ENCODE assay signal across 15 cellular contexts in genomic region chr5:50365615-50366251, GRCh38.
A peak's percentile ranks its signal among the peaks of the same experiment; 100 is the strongest.
DNase-seq lines count a peak whose midpoint lies in the region; ATAC-seq and TF ChIP-seq lines count a peak whose summit lies in the region.
"Had no signal": no experiment of that assay in that cellular context is flagged by ENCODE, and none has a peak within 500 bp of the region (broad histone marks: within the 10 kb centered on the region; RNA-seq: fewer than 3 reads in every experiment).

No MANE protein-coding gene starts in this region.

- H3K9me3 ChIP-seq in HUES64 (ENCODE audit: insufficient read depth, low read depth, low read length) = peaks cover 53% of the 10 kb centered on the region
- peaks cover 0 to 13% (median 0%) of the 10 kb centered on the region in 3 donors for H3K9me3 ChIP-seq in gastroesophageal sphincter
- no peaks in the 10 kb centered on the region for H3K9me3 ChIP-seq in neutrophil
- no peaks in the 10 kb centered on the region for H3K9me3 ChIP-seq in right lobe of liver

- no peak for TF ChIP-seq CTCF in gastroesophageal sphincter (IDR thresholded peaks at IDR 0.05)
- TF ChIP-seq CTCF in neutrophil (IDR thresholded peaks at IDR 0.05) = no peak
- no peak for TF ChIP-seq CTCF in right lobe of liver (IDR thresholded peaks at IDR 0.05)

- 0 out of 2 replicates have a peak overlapping the region, but pooled peaks have one; percentile 16 for H3K4me3 ChIP-seq in HUES64 (ENCODE audit: low read length)
- H3K4me3 ChIP-seq in gastroesophageal sphincter = no peak overlapping the region
- no peak overlapping the region for H3K4me3 ChIP-seq in neutrophil (ENCODE audit: low read depth in 1 of 2, low read length in 1 of 2)
- H3K4me3 ChIP-seq in right lobe of liver = no peak overlapping the region

- no peaks in the 10 kb centered on the region for H3K36me3 ChIP-seq in HUES64 (ENCODE audit: insufficient read depth, low read length)
- no peaks in the 10 kb centered on the region for H3K36me3 ChIP-seq in gastroesophageal sphincter
- peaks cover 18% of the 10 kb centered on the region for H3K36me3 ChIP-seq in neutrophil
- H3K36me3 ChIP-seq in right lobe of liver = no peaks in the 10 kb centered on the region
- H3K36me3 ChIP-seq: WERI-Rb-1 had no signal

- intact Hi-C loops in right lobe of liver (cut with DNase I) = no loop called here

- no peaks in the 10 kb centered on the region for H3K27me3 ChIP-seq in HUES64 (ENCODE audit: insufficient read depth, low read length)
- H3K27me3 ChIP-seq in gastroesophageal sphincter = no peaks in the 10 kb centered on the region
- H3K27me3 ChIP-seq in neutrophil = no peaks in the 10 kb centered on the region
- no peaks in the 10 kb centered on the region for H3K27me3 ChIP-seq in right lobe of liver

- WGBS in HUES64 = 87% methylated on average over 6 of the region's 7 CpGs
- 57 to 71% methylated on average over 2 to 7 of the region's 7 CpGs for WGBS in gastroesophageal sphincter (ENCODE audit: low coverage in 1 of 2), 2 donors
- WGBS in right lobe of liver (ENCODE audit: insufficient coverage, low coverage, low lambda C conversion rate, missing lambda C conversion rate) = 25% methylated on average over 6 of the region's 7 CpGs

- peak; percentile 8 for DNase-seq in CD1c-positive myeloid dendritic cell (ENCODE audit: extremely low spot score)
- no peak for DNase-seq in kidney tubule cell (ENCODE audit: low spot score)
- no peak for DNase-seq in NCI-H1417 treated with DMSO at 0.1 percent for 48 hours (lab: John Stamatoyannopoulos, UW)
- DNase-seq in right lobe of liver = no peak
- DNase-seq: AML-193, mammary epithelial cell, NCI-H2081 treated with DMSO at 0.1 percent for 48 hours, NCI-H510A treated with DMSO at 0.1 percent for 48 hours, SHP77, T-helper 1 cell, WERI-Rb-1 had no signal

- no peaks in the 10 kb centered on the region for H3K4me1 ChIP-seq in HUES64 (ENCODE audit: insufficient read depth, low read length)
- H3K4me1 ChIP-seq in gastroesophageal sphincter = no peaks in the 10 kb centered on the region
- H3K4me1 ChIP-seq in neutrophil (ENCODE audit: control insufficient read depth in 1 of 2, insufficient read depth in 1 of 2, low read depth in 1 of 2, low read length in 1 of 2) = peaks cover 0 to 4% of the 10 kb centered on the region in 2 experiments
- H3K4me1 ChIP-seq in right lobe of liver = no peaks in the 10 kb centered on the region

- ATAC-seq in gastroesophageal sphincter = peak; percentile 79
- ATAC-seq in right lobe of liver = no peak

- H3K27ac ChIP-seq in HUES64 (ENCODE audit: low read depth, low read length) (no peak overlapping the region), gastroesophageal sphincter (no peak overlapping the region), neutrophil (peak overlapping the region; percentile 38), right lobe of liver (no peak overlapping the region)
- H3K27ac ChIP-seq: epithelial cell of prostate, WERI-Rb-1 had no signal

- no peak overlapping the region for H3K9ac ChIP-seq in HUES64 (ENCODE audit: low read depth, low read length)

- TF ChIP-seq POLR2A in gastroesophageal sphincter (IDR thresholded peaks at IDR 0.05) (no peak), right lobe of liver (IDR thresholded peaks at IDR 0.05) (no peak)

- TF ChIP-seq EP300 in gastroesophageal sphincter (IDR thresholded peaks at IDR 0.05) = no peak
